In genomic region chr9:120922404-120923173, GRCh38 we compare ENCODE assay signal across 13 cellular contexts. TPM values are rescaled to one million over a fixed set of nuclear protein-coding genes. Genes with fewer than 3 reads are reported as not detected.
DNase-seq lines count a peak whose midpoint lies in the region; ATAC-seq and TF ChIP-seq lines count a peak whose summit lies in the region.
"Had no signal": no experiment of that assay in that cellular context is flagged by ENCODE, and none has a peak within 500 bp of the region (broad histone marks: within the 10 kb centered on the region; RNA-seq: fewer than 3 reads in every experiment).

No MANE protein-coding gene starts in this region.

- no peak for DNase-seq in activated naive CD4-positive, alpha-beta T cell (lab: John Stamatoyannopoulos, UW)
- DNase-seq in activated B cell treated with CpG ODN at 0.5 μM for 24 hours (no peak), thoracic aorta (ENCODE audit: low spot score) (no peak), foreskin keratinocyte (no peak)
- DNase-seq: hypothalamus, NCI-H1105, NCI-H510A had no signal

- H3K27me3 ChIP-seq in esophagus (ENCODE audit: control insufficient read depth in 1 of 2, insufficient read depth in 2 of 2, low read length in 2 of 2) (no peaks in the 10 kb centered on the region), thoracic aorta (replicated peaks; ENCODE audit: insufficient read depth) (no peaks in the 10 kb centered on the region), foreskin keratinocyte (no peaks in the 10 kb centered on the region)
- H3K27me3 ChIP-seq: cardiac muscle cell had no signal

- intact Hi-C loops in activated B cell treated with CpG ODN at 0.5 μM for 24 hours (cut with micrococcal nuclease): no loop called here

- no peak for ATAC-seq in activated B cell treated with CpG ODN at 0.5 μM for 24 hours (ENCODE audit: low read depth)
- ATAC-seq in thoracic aorta (ENCODE audit: insufficient number of reproducible peaks, low FRiP score, low read depth): no peak
- no peak for ATAC-seq in GM19023 (IDR thresholded peaks at IDR 0.05; ENCODE audit: unreplicated experiment)
- no peak for ATAC-seq in foreskin keratinocyte
- no peak for ATAC-seq in HG02610 (IDR thresholded peaks at IDR 0.05; ENCODE audit: unreplicated experiment)

- H3K9me3 ChIP-seq in esophagus (ENCODE audit: control insufficient read depth in 2 of 2, insufficient read depth in 1 of 2, low read depth in 1 of 2, low read length in 1 of 2) (no peaks in the 10 kb centered on the region), thoracic aorta (no peaks in the 10 kb centered on the region)

- TF ChIP-seq CTCF in activated B cell treated with CpG ODN at 0.5 μM for 24 hours (IDR thresholded peaks at IDR 0.05) (no peak), thoracic aorta (IDR thresholded peaks at IDR 0.05) (no peak), foreskin keratinocyte (conservative IDR thresholded peaks at IDR 0.05) (no peak)

- peak overlapping the region; percentile 87 for H3K27ac Mint-ChIP-seq in activated naive CD4-positive, alpha-beta T cell treated with anti-CD3 and anti-CD28 coated beads, Interleukin-2, amount 50 U/mL, for 24 hours
- H3K27ac Mint-ChIP-seq in activated B cell treated with CpG ODN at 0.5 μM for 24 hours: peak overlapping the region; percentile 99

- peaks cover 64% of the 10 kb centered on the region for H3K4me1 Mint-ChIP-seq in activated naive CD4-positive, alpha-beta T cell treated with anti-CD3 and anti-CD28 coated beads, Interleukin-2, amount 50 U/mL, for 24 hours
- peaks cover 95% of the 10 kb centered on the region for H3K4me1 Mint-ChIP-seq in activated B cell treated with CpG ODN at 0.5 μM for 24 hours

- H3K36me3 ChIP-seq in esophagus (ENCODE audit: control insufficient read depth in 2 of 2, insufficient read depth in 2 of 2, low read length in 1 of 2): no peaks in the 10 kb centered on the region
- no peaks in the 10 kb centered on the region for H3K36me3 ChIP-seq in thoracic aorta
- H3K36me3 ChIP-seq: cardiac muscle cell had no signal

- peak overlapping the region; percentile 95 for H3K4me3 Mint-ChIP-seq in activated naive CD4-positive, alpha-beta T cell treated with anti-CD3 and anti-CD28 coated beads, Interleukin-2, amount 50 U/mL, for 24 hours
- peak overlapping the region; percentile 87 for H3K4me3 Mint-ChIP-seq in activated B cell treated with CpG ODN at 0.5 μM for 24 hours

- no peaks in the 10 kb centered on the region for H3K9me3 Mint-ChIP-seq in activated naive CD4-positive, alpha-beta T cell treated with anti-CD3 and anti-CD28 coated beads, Interleukin-2, amount 50 U/mL, for 24 hours
- H3K9me3 Mint-ChIP-seq in activated B cell treated with CpG ODN at 0.5 μM for 24 hours: no peaks in the 10 kb centered on the region

- CTCF ChIA-PET in activated B cell treated with CpG ODN at 0.5 μM for 24 hours (lab: Charles Lee): interaction anchor here (1.0 to 2.5 kb wide), 2 partner anchors 13 to 14 kb away, joined by 4 to 14 read pairs; no protein-coding TSS in a partner anchor

- 70 to 74% methylated on average over 7 of the region's 7 CpGs for WGBS in esophagus, 2 donors

- H3K4me1 ChIP-seq in esophagus (ENCODE audit: control insufficient read depth in 2 of 2, insufficient read depth in 2 of 2, low read length in 1 of 2): peaks cover 2 to 7% of the 10 kb centered on the region in 2 donors
- H3K4me1 ChIP-seq in thoracic aorta (ENCODE audit: control insufficient read depth in 1 of 2, low read depth in 2 of 2): peaks cover 63 to 97% of the 10 kb centered on the region in 2 donors
- no peaks in the 10 kb centered on the region for H3K4me1 ChIP-seq in foreskin keratinocyte

- H3K27me3 Mint-ChIP-seq in activated naive CD4-positive, alpha-beta T cell treated with anti-CD3 and anti-CD28 coated beads, Interleukin-2, amount 50 U/mL, for 24 hours: no peaks in the 10 kb centered on the region
- no peaks in the 10 kb centered on the region for H3K27me3 Mint-ChIP-seq in activated B cell treated with CpG ODN at 0.5 μM for 24 hours

- POLR2A ChIA-PET in activated B cell treated with CpG ODN at 0.5 μM for 24 hours (lab: Charles Lee): interaction anchor here (1.3 to 9.1 kb wide), 6 partner anchors 8 to 45 kb away, joined by 3 to 179 read pairs (median 50); partner anchors contain the start of gene PHF19

- H3K4me3 ChIP-seq in esophagus (ENCODE audit: low read depth in 1 of 2, low read length in 2 of 2): no peak overlapping the region
- no peak overlapping the region for H3K4me3 ChIP-seq in thoracic aorta
- H3K4me3 ChIP-seq: cardiac muscle cell, lung had no signal

- peak overlapping the region; percentile 51 to 53 for H3K27ac ChIP-seq in esophagus (ENCODE audit: low read depth in 2 of 2, low read length in 1 of 2)
- peak overlapping the region; percentile 96 for H3K27ac ChIP-seq in thoracic aorta
- no peak overlapping the region for H3K27ac ChIP-seq in foreskin keratinocyte

- H3K36me3 Mint-ChIP-seq in activated naive CD4-positive, alpha-beta T cell treated with anti-CD3 and anti-CD28 coated beads, Interleukin-2, amount 50 U/mL, for 24 hours: peaks cover 61% of the 10 kb centered on the region
- H3K36me3 Mint-ChIP-seq in activated B cell treated with CpG ODN at 0.5 μM for 24 hours (ENCODE audit: low read depth): peaks cover 76% of the 10 kb centered on the region

RNA-seq across cellular contexts. Expression of gene TRAF1, which starts 4.0 kb away (rescaled TPM):
- total RNA-seq in activated B cell treated with CpG ODN at 0.5 μM for 24 hours: 115 and 130 TPM in 2 replicates
- polyA plus RNA-seq in esophagus: 1 to 10 TPM; 2.7 to 6.1 TPM
- total RNA-seq in thoracic aorta: 10 to 100 TPM; 36.4 to 52.5 TPM
- 0.78 and 0.99 TPM in 2 replicates for total RNA-seq in foreskin keratinocyte
- 0.56 and 0.78 TPM in 2 replicates for polyA plus RNA-seq in foreskin keratinocyte

RNA-seq across cellular contexts. Expression of gene PHF19, which starts 45.6 kb away (rescaled TPM):
- total RNA-seq in activated B cell treated with CpG ODN at 0.5 μM for 24 hours: 50.2 and 55.3 TPM in 2 replicates
- 10 to 100 TPM; 22.3 to 28.8 TPM for polyA plus RNA-seq in esophagus
- 10 to 100 TPM; 47.9 to 81.7 TPM for total RNA-seq in thoracic aorta
- 67.2 and 82.1 TPM in 2 replicates for total RNA-seq in foreskin keratinocyte
- 89.0 and 105 TPM in 2 replicates for polyA plus RNA-seq in foreskin keratinocyte

Comparison
In these comparisons a context has a peak if more than half of its experiments do, and no peak if none do; other contexts are left out.
1. RNA of gene TRAF1, which starts 4.0 kb away (total RNA-seq): 115 to 130 TPM in activated B cell treated with CpG ODN at 0.5 μM for 24 hours and 36.4 to 52.5 TPM in thoracic aorta; 0.78 to 0.99 TPM in foreskin keratinocyte; every median in the first group is over 10 times any median in the second.